ENCODE assay signal across 8 cellular contexts in genomic region chr17:47698749-47699535, GRCh38. TPM values are rescaled to one million over a fixed set of nuclear protein-coding genes. Genes with fewer than 3 reads are reported as not detected.
A peak's percentile ranks its signal among the peaks of the same experiment; 100 is the strongest.
DNase-seq lines count a peak whose midpoint lies in the region; ATAC-seq and TF ChIP-seq lines count a peak whose summit lies in the region.

No MANE protein-coding gene starts in this region.

- no peaks in the 10 kb centered on the region for H3K9me3 ChIP-seq in CD4-positive, alpha-beta T cell (ENCODE audit: control insufficient read depth, low read length)
- H3K9me3 ChIP-seq in RWPE2 (ENCODE audit: severe bottlenecking): no peaks in the 10 kb centered on the region

- CTCF ChIA-PET in CD4-positive, alpha-beta T cell (lab: Charles Lee): interaction anchor here (0.6 to 1.8 kb wide), 7 partner anchors 8 to 44 kb away, joined by 3 to 8 read pairs (median 3); partner anchors contain the start of gene TBX21

- no peak overlapping the region for H3K4me3 ChIP-seq in RWPE2 (ENCODE audit: severe bottlenecking)

- POLR2A ChIA-PET in CD4-positive, alpha-beta T cell (lab: Charles Lee): interaction anchor here (0.6 kb wide), 1 partner anchor 34 kb away, joined by 4 read pairs; the partner anchor contains the start of gene TBX21

- no peaks in the 10 kb centered on the region for H3K27me3 ChIP-seq in CD4-positive, alpha-beta T cell (ENCODE audit: control insufficient read depth, insufficient read depth, low read length)
- no peaks in the 10 kb centered on the region for H3K27me3 ChIP-seq in RWPE2 (ENCODE audit: insufficient read depth, poor library complexity, severe bottlenecking)

- no peak overlapping the region for H3K27ac ChIP-seq in CD4-positive, alpha-beta T cell (ENCODE audit: low read depth, low read length)
- H3K27ac ChIP-seq in RWPE2 (ENCODE audit: poor library complexity, severe bottlenecking): no peak overlapping the region

- peaks cover 6% of the 10 kb centered on the region; the same call in 1 of the 2 replicates for H3K36me3 ChIP-seq in RWPE2 (ENCODE audit: low read depth)

- no peaks in the 10 kb centered on the region for H3K27me3 Mint-ChIP-seq in CD4-positive, alpha-beta T cell

- peak overlapping the region; percentile 46 for H3K4me3 Mint-ChIP-seq in CD4-positive, alpha-beta T cell

- H3K36me3 Mint-ChIP-seq in CD4-positive, alpha-beta T cell (ENCODE audit: low read depth): no peaks in the 10 kb centered on the region

- peaks cover 45% of the 10 kb centered on the region for H3K4me1 Mint-ChIP-seq in CD4-positive, alpha-beta T cell (ENCODE audit: low read depth)

- no peak overlapping the region for H3K27ac Mint-ChIP-seq in CD4-positive, alpha-beta T cell

- peak; percentile 51 to 90 (median 76) for DNase-seq in CD4-positive, alpha-beta T cell
- DNase-seq in HPDE6-E6E7 (ENCODE audit: extremely low spot score): peak; percentile 74
- no peak for DNase-seq in RWPE2 (ENCODE audit: low spot score)
- DNase-seq in activated gamma-delta T cell treated with Interleukin-2 at 50 U/mL for 16 hours: peak; percentile 84
- DNase-seq in glomerular visceral epithelial cell (ENCODE audit: extremely low spot score): peak; percentile 62
- DNase-seq in posterior cingulate gyrus: peak in 9 of 10 donors; percentile 42 to 94 (median 73)

- TF ChIP-seq CTCF in CD4-positive, alpha-beta T cell (IDR thresholded peaks at IDR 0.05): peak; percentile 99
- TF ChIP-seq CTCF in RWPE2 (IDR thresholded peaks at IDR 0.05; ENCODE audit: poor library complexity, severe bottlenecking): peak; percentile 97

- intact Hi-C loops in CD4-positive, alpha-beta T cell (cut with DNase I, micrococcal nuclease): loop anchor here (1.0 to 5.0 kb wide), 4 partner anchors 19 to 104 kb away; no protein-coding TSS in a partner anchor
- intact Hi-C loops in posterior cingulate gyrus (cut with DNase I): loop anchor here (5.0 kb wide), 2 partner anchors 43 to 93 kb away; no protein-coding TSS in a partner anchor

- no peaks in the 10 kb centered on the region for H3K4me1 ChIP-seq in RWPE2 (ENCODE audit: insufficient read depth, poor library complexity, severe bottlenecking)

- ATAC-seq in CD4-positive, alpha-beta T cell (ENCODE audit: poor library complexity): peak; percentile 53
- ATAC-seq in RWPE2 (ENCODE audit: low read depth) (peak; percentile 19; the same call in 1 of the 3 replicates), GM21723 (IDR thresholded peaks at IDR 0.05; ENCODE audit: unreplicated experiment) (no peak), HG02588 (IDR thresholded peaks at IDR 0.05; ENCODE audit: unreplicated experiment) (no peak)

- H3K9me3 Mint-ChIP-seq in CD4-positive, alpha-beta T cell: no peaks in the 10 kb centered on the region

RNA-seq across cellular contexts. Expression of gene TBKBP1, which starts 5.0 kb away (rescaled TPM):
- 1 to 10 TPM; 2.4 to 3.0 TPM for total RNA-seq in CD4-positive, alpha-beta T cell

RNA-seq across cellular contexts. Expression of gene TBX21, which starts 34.1 kb away (rescaled TPM):
- total RNA-seq in CD4-positive, alpha-beta T cell: 10 to 100 TPM; 10.6 to 12.3 TPM

RNA-seq across cellular contexts. Expression of gene KPNB1, which starts 49.2 kb away (rescaled TPM):
- total RNA-seq in CD4-positive, alpha-beta T cell: 100 to 1,000 TPM; 145 to 151 TPM

Comparison
In these comparisons a context has a peak if more than half of its experiments do, and no peak if none do; other contexts are left out.
1. ATAC-seq: peak in CD4-positive, alpha-beta T cell (single experiment) and RWPE2 (single experiment); none in GM21723 (single experiment) and HG02588 (single experiment).